In genomic region chr1:91151702-91152101, GRCh38 we compare ENCODE assay signal across 21 cellular contexts.
"Had no signal": no experiment of that assay in that cellular context is flagged by ENCODE, and none has a peak within 500 bp of the region (broad histone marks: within the 10 kb centered on the region; RNA-seq: fewer than 3 reads in every experiment).

No MANE protein-coding gene starts in this region.

- ATAC-seq: HepG2, Panc1, PC-3 had no signal

- H3K9me3 ChIP-seq: SK-N-SH had no signal

- H3K27ac ChIP-seq: KMS-11, RWPE1 had no signal

- DNase-seq: IMR-90, NCI-H1092 treated with DMSO at 0.1 percent for 48 hours, NCI-H1436, NCI-H187, NCI-H2029, NCI-H2081 treated with DMSO at 0.1 percent for 48 hours, NCI-H2171, NCI-H226, NCI-H446, NCI-H510A, NCI-H524 treated with DMSO at 0.1 percent for 48 hours, NCI-H69, NCI-H774, PC-3, SHP77, SK-N-SH, T-helper 1 cell had no signal
